In genomic region chr10:12605580-12606405, GRCh38 we compare ENCODE assay signal across 9 cellular contexts.
DNase-seq lines count a peak whose midpoint lies in the region; ATAC-seq and TF ChIP-seq lines count a peak whose summit lies in the region.
"Had no signal": no experiment of that assay in that cellular context is flagged by ENCODE, and none has a peak within 500 bp of the region (broad histone marks: within the 10 kb centered on the region; RNA-seq: fewer than 3 reads in every experiment).

No MANE protein-coding gene starts in this region.

- H3K9me3 ChIP-seq in HEK293 (ENCODE audit: control insufficient read depth, insufficient read depth, low read depth, low read length) (no peaks in the 10 kb centered on the region), thoracic aorta (no peaks in the 10 kb centered on the region)

- H3K27ac ChIP-seq in HEK293 (ENCODE audit: extremely low read depth, low read depth, low read length) (no peak overlapping the region), thoracic aorta (no peak overlapping the region)
- H3K27ac ChIP-seq: cardiac muscle cell had no signal

- H3K4me3 Mint-ChIP-seq in natural killer cell = peak overlapping the region; percentile 74

- POLR2A ChIA-PET in HEK293 (lab: Yijun Ruan, JAX) = no interaction called here

- H3K27me3 ChIP-seq in thoracic aorta (replicated peaks; ENCODE audit: insufficient read depth) = no peaks in the 10 kb centered on the region
- H3K27me3 ChIP-seq: cardiac muscle cell had no signal

- H3K36me3 ChIP-seq in HEK293 (ENCODE audit: control insufficient read depth in 2 of 2, insufficient read depth in 1 of 2, low read length in 2 of 2) = no peaks in the 10 kb centered on the region
- no peaks in the 10 kb centered on the region for H3K36me3 ChIP-seq in thoracic aorta
- H3K36me3 ChIP-seq: cardiac muscle cell had no signal

- intact Hi-C loops in natural killer cell (cut with micrococcal nuclease) = no loop called here

- H3K4me3 ChIP-seq in HEK293 (ENCODE audit: low read depth, low read length) (no peak overlapping the region), thoracic aorta (peak overlapping the region; percentile 50)
- H3K4me3 ChIP-seq: cardiac muscle cell had no signal

- ATAC-seq in natural killer cell (peak; percentile 75 to 85 (median 85)), thoracic aorta (ENCODE audit: insufficient number of reproducible peaks, low FRiP score, low read depth) (no peak)

- H3K4me1 ChIP-seq in HEK293 (ENCODE audit: control insufficient read depth, insufficient read depth, low read length) = no peaks in the 10 kb centered on the region
- no peaks in the 10 kb centered on the region for H3K4me1 ChIP-seq in thoracic aorta (ENCODE audit: control insufficient read depth in 1 of 2, low read depth in 2 of 2)

- H3K4me1 Mint-ChIP-seq in natural killer cell = peaks cover 38 to 42% of the 10 kb centered on the region in 2 donors

- peak overlapping the region; percentile 54 to 86 for H3K27ac Mint-ChIP-seq in natural killer cell

- peak; percentile 50 for DNase-seq in NCI-H2029 treated with DMSO at 0.1 percent for 48 hours (lab: John Stamatoyannopoulos, UW)
- DNase-seq in activated CD4-positive, alpha-beta T cell treated with anti-CD3 and anti-CD28 coated beads, Interleukin-2, amount 50 U/mL, for 48 hours = peak; percentile 53 to 63
- peak; percentile 24 for DNase-seq in effector CD8-positive, alpha-beta T cell (lab: John Stamatoyannopoulos, UW)
- DNase-seq in natural killer cell = peak; percentile 21
- DNase-seq in thoracic aorta (ENCODE audit: low spot score) = peak; percentile 19
- DNase-seq in NCI-H524 (lab: John Stamatoyannopoulos, UW) = no peak

- peak; percentile 6 for TF ChIP-seq POLR2A in GM10847 (IDR thresholded peaks at IDR 0.05; ENCODE audit: extremely low read depth, insufficient read length)

- CTCF ChIA-PET in HEK293 (lab: Yijun Ruan, JAX) = no interaction called here

- H3K9me3 Mint-ChIP-seq in natural killer cell = no peaks in the 10 kb centered on the region

- no peaks in the 10 kb centered on the region for H3K36me3 Mint-ChIP-seq in natural killer cell

- no peaks in the 10 kb centered on the region for H3K27me3 Mint-ChIP-seq in natural killer cell (ENCODE audit: low read depth in 2 of 2)

- TF ChIP-seq CTCF in HEK293 (tag by site-specific recombination; IDR thresholded peaks at IDR 0.05) (no peak), natural killer cell (IDR thresholded peaks at IDR 0.05) (no peak), thoracic aorta (IDR thresholded peaks at IDR 0.05) (no peak)

TF ChIP-seq in HEK293, 187 proteins besides CTCF, POLR2A, EP300 and RAD21:
- TF ChIP-seq SCRT2 (tag by site-specific recombination; IDR thresholded peaks at IDR 0.05) (peak; percentile 94), ZBTB20 (tag by site-specific recombination; IDR thresholded peaks at IDR 0.05) (0 out of 2 replicates have a peak, but pooled peaks have one; percentile 27), ZNF423 (tag by site-specific recombination; IDR thresholded peaks at IDR 0.05) (no peak), SCRT1 (tag by site-specific recombination; IDR thresholded peaks at IDR 0.05; ENCODE audit: borderline replicate concordance) (peak; percentile 61; the same call in 1 of the 2 replicates)

Comparison
In these comparisons a context has a peak if more than half of its experiments do, and no peak if none do; other contexts are left out.
1. DNase-seq: peak in NCI-H2029 treated with DMSO at 0.1 percent for 48 hours (single experiment), activated CD4-positive, alpha-beta T cell treated with anti-CD3 and anti-CD28 coated beads, Interleukin-2, amount 50 U/mL, for 48 hours (2 of 2), effector CD8-positive, alpha-beta T cell (single experiment), natural killer cell (single experiment) and thoracic aorta (single experiment); none in NCI-H524 (0 of 2).